Comparison of ENCODE assay signal across 26 cellular contexts in genomic region chr5:19496056-19496455, GRCh38.
DNase-seq lines count a peak whose midpoint lies in the region; ATAC-seq and TF ChIP-seq lines count a peak whose summit lies in the region.
"Had no signal": no experiment of that assay in that cellular context is flagged by ENCODE, and none has a peak within 500 bp of the region (broad histone marks: within the 10 kb centered on the region; RNA-seq: fewer than 3 reads in every experiment).

No MANE protein-coding gene starts in this region.

- TF ChIP-seq POLR2A in breast epithelium (IDR thresholded peaks at IDR 0.05) (no peak), heart left ventricle (IDR thresholded peaks at IDR 0.05) (no peak)

- no peaks in the 10 kb centered on the region for H3K4me1 ChIP-seq in breast epithelium
- H3K4me1 ChIP-seq in adipocyte (ENCODE audit: control insufficient read depth, insufficient read depth, low read length) = no peaks in the 10 kb centered on the region
- H3K4me1 ChIP-seq in heart left ventricle = no peaks in the 10 kb centered on the region
- no peaks in the 10 kb centered on the region for H3K4me1 ChIP-seq in lower lobe of right lung
- H3K4me1 ChIP-seq: BE2C, gastroesophageal sphincter, tibial nerve had no signal

- POLR2A ChIA-PET in MCF 10A (lab: Yijun Ruan, JAX) = no interaction called here

- H3K36me3 Mint-ChIP-seq in MCF 10A (ENCODE audit: insufficient read depth, unreplicated experiment) = no peaks in the 10 kb centered on the region
- H3K36me3 Mint-ChIP-seq: IgD-negative memory B cell had no signal

- H3K27me3 ChIP-seq in breast epithelium (no peaks in the 10 kb centered on the region), adipocyte (replicated peaks; ENCODE audit: control insufficient read depth, insufficient read depth, low read length) (no peaks in the 10 kb centered on the region), heart left ventricle (no peaks in the 10 kb centered on the region), lower lobe of right lung (ENCODE audit: low read depth) (no peaks in the 10 kb centered on the region)
- H3K27me3 ChIP-seq: BE2C, gastroesophageal sphincter, tibial nerve had no signal

- CTCF ChIA-PET in MCF 10A (lab: Yijun Ruan, JAX) = interaction anchor here (0.6 to 0.9 kb wide), 2 partner anchors 49 to 718 kb away, joined by 3 read pairs; no protein-coding TSS in a partner anchor

- H3K36me3 ChIP-seq in breast epithelium (no peaks in the 10 kb centered on the region), adipocyte (ENCODE audit: control insufficient read depth, insufficient read depth, low read length, severe bottlenecking) (no peaks in the 10 kb centered on the region), heart left ventricle (no peaks in the 10 kb centered on the region), lower lobe of right lung (no peaks in the 10 kb centered on the region)
- H3K36me3 ChIP-seq: BE2C, gastroesophageal sphincter, tibial nerve had no signal

- H3K27ac Mint-ChIP-seq in MCF 10A (ENCODE audit: low read depth, unreplicated experiment) = peak overlapping the region; percentile 82
- H3K27ac Mint-ChIP-seq: IgD-negative memory B cell; stimulated activated naive CD8-positive, alpha-beta T cell treated with anti-CD3 and anti-CD28 coated beads, Interleukin-15, amount 100 ng/mL, for 72 hours had no signal

- H3K27ac ChIP-seq in breast epithelium (no peak overlapping the region), heart left ventricle (no peak overlapping the region), lower lobe of right lung (no peak overlapping the region)
- H3K27ac ChIP-seq: gastroesophageal sphincter had no signal

- H3K9me3 Mint-ChIP-seq in MCF 10A (ENCODE audit: unreplicated experiment) = no peaks in the 10 kb centered on the region

- 69 to 89% (median 79%) methylated on average over 2 of the region's 2 CpGs for WGBS in heart left ventricle, 4 donors

- no peak for ATAC-seq in heart left ventricle
- ATAC-seq in lower lobe of right lung = no peak
- ATAC-seq: gastroesophageal sphincter; stimulated activated naive CD8-positive, alpha-beta T cell treated with anti-CD3 and anti-CD28 coated beads, Interleukin-15, amount 100 ng/mL, for 72 hours had no signal

- no peak overlapping the region for H3K4me3 Mint-ChIP-seq in MCF 10A (ENCODE audit: unreplicated experiment)
- H3K4me3 Mint-ChIP-seq: IgD-negative memory B cell; stimulated activated naive CD8-positive, alpha-beta T cell treated with anti-CD3 and anti-CD28 coated beads, Interleukin-15, amount 100 ng/mL, for 72 hours had no signal

- TF ChIP-seq CTCF in MCF 10A (IDR thresholded peaks at IDR 0.05; ENCODE audit: unreplicated experiment) (no peak), breast epithelium (IDR thresholded peaks at IDR 0.05) (no peak), fibroblast of mammary gland (conservative IDR thresholded peaks at IDR 0.05; ENCODE audit: control insufficient read depth, insufficient read depth, low read depth, low read length) (no peak), heart left ventricle (IDR thresholded peaks at IDR 0.05) (no peak), lower lobe of right lung (IDR thresholded peaks at IDR 0.05) (no peak)

- H3K4me3 ChIP-seq in breast epithelium (no peak overlapping the region), adipocyte (ENCODE audit: low read length) (no peak overlapping the region), fibroblast of mammary gland (ENCODE audit: control insufficient read depth, low read depth, low read length) (no peak overlapping the region), heart left ventricle (no peak overlapping the region), lower lobe of right lung (no peak overlapping the region)
- H3K4me3 ChIP-seq: gastroesophageal sphincter, tibial nerve had no signal

- BruUV-seq in MCF 10A (replicated peaks; lab: Mats Ljungman, UMichigan) = no TSS peak

- H3K9me3 ChIP-seq in breast epithelium (no peaks in the 10 kb centered on the region), adipocyte (ENCODE audit: control insufficient read depth, low read length) (no peaks in the 10 kb centered on the region), heart left ventricle (no peaks in the 10 kb centered on the region), lower lobe of right lung (no peaks in the 10 kb centered on the region)
- H3K9me3 ChIP-seq: BE2C, gastroesophageal sphincter, tibial nerve had no signal

- peak; percentile 3 for DNase-seq in MCF 10A (ENCODE audit: unreplicated experiment)
- no peak for DNase-seq in breast epithelium (ENCODE audit: low spot score in 2 of 2)
- DNase-seq in adipocyte (ENCODE audit: low read depth) = peak; percentile 54
- peak; percentile 0 for DNase-seq in fibroblast of mammary gland (ENCODE audit: low read depth)
- DNase-seq in heart left ventricle = no peak
- no peak for DNase-seq in stimulated activated CD4-positive, alpha-beta T cell treated with anti-CD3 and anti-CD28 coated beads, Interleukin-4, amount 100 ng/mL, for 1 hour
- DNase-seq in lower lobe of right lung = no peak
- no peak for DNase-seq in Kasumi-1 (lab: John Stamatoyannopoulos, UW)
- DNase-seq: 8988T; activated CD4-positive, alpha-beta T cell treated with anti-CD3 and anti-CD28 coated beads for 48 hours; activated naive CD4-positive, alpha-beta T cell treated with Interleukin-2 at 50 U/mL for 16 hours; activated T-cell treated with anti-CD3 and anti-CD28 coated beads, Interleukin-2, amount 50 U/mL, for 48 hours; anterior cingulate cortex; BE2C; COR-L47; erythroblast; NCI-H1694; NCI-H2171 treated with DMSO at 0.1 percent for 48 hours; NCI-H526; nucleus accumbens; SHP77 treated with DMSO at 0.1 percent for 48 hours; stimulated activated CD4-positive, alpha-beta T cell treated with anti-CD3 and anti-CD28 coated beads, Interleukin-12 subunit alpha, Interleukin-12 subunit beta, amount 100 ng/mL, for 4 hours; stimulated activated naive CD8-positive, alpha-beta T cell treated with anti-CD3 and anti-CD28 coated beads, Interleukin-15, amount 100 ng/mL, for 72 hours had no signal

- H3K27me3 Mint-ChIP-seq in MCF 10A (ENCODE audit: insufficient read depth, unreplicated experiment) = no peaks in the 10 kb centered on the region
- H3K27me3 Mint-ChIP-seq: IgD-negative memory B cell; stimulated activated naive CD8-positive, alpha-beta T cell treated with anti-CD3 and anti-CD28 coated beads, Interleukin-15, amount 100 ng/mL, for 72 hours had no signal

- H3K4me1 Mint-ChIP-seq in MCF 10A (ENCODE audit: insufficient read depth, unreplicated experiment) = peaks cover 7% of the 10 kb centered on the region
- H3K4me1 Mint-ChIP-seq: IgD-negative memory B cell; stimulated activated naive CD8-positive, alpha-beta T cell treated with anti-CD3 and anti-CD28 coated beads, Interleukin-15, amount 100 ng/mL, for 72 hours had no signal

- intact Hi-C loops in MCF 10A (cut with micrococcal nuclease) = loop anchor here (5.0 kb wide), 1 partner anchor 36 kb away; no protein-coding TSS in a partner anchor
- intact Hi-C loops in breast epithelium (cut with DNase I; ENCODE audit: low total_unique reads) = no loop called here
- intact Hi-C loops in heart left ventricle (cut with DNase I) = no loop called here
- intact Hi-C loops in lower lobe of right lung (cut with DNase I) = no loop called here

- H3K9ac ChIP-seq in adipocyte (ENCODE audit: low read length) = no peak overlapping the region

Comparison
In these comparisons a context has a peak if more than half of its experiments do, and no peak if none do; other contexts are left out.
1. DNase-seq: peak in MCF 10A (single experiment), adipocyte (single experiment) and fibroblast of mammary gland (single experiment); none in breast epithelium (0 of 2), heart left ventricle (0 of 5), stimulated activated CD4-positive, alpha-beta T cell treated with anti-CD3 and anti-CD28 coated beads, Interleukin-4, amount 100 ng/mL, for 1 hour (single experiment), lower lobe of right lung (single experiment) and Kasumi-1 (0 of 2).